In genomic region chr10:43068136-43068395, GRCh38 we compare ENCODE assay signal across 21 cellular contexts. TPM values are rescaled to one million over a fixed set of nuclear protein-coding genes. Genes with fewer than 3 reads are reported as not detected.
"Had no signal": no experiment of that assay in that cellular context is flagged by ENCODE, and none has a peak within 500 bp of the region (broad histone marks: within the 10 kb centered on the region; RNA-seq: fewer than 3 reads in every experiment).

No MANE protein-coding gene starts in this region.

- H3K4me3 ChIP-seq: MG63, SJCRH30 had no signal

- H3K27ac ChIP-seq: SJCRH30 had no signal

- DNase-seq: IMR-90, Karpas-422, KG1, MG63, NCI-H1092 treated with DMSO at 0.1 percent for 48 hours, NCI-H1436, NCI-H187, NCI-H2029, NCI-H2081 treated with DMSO at 0.1 percent for 48 hours, NCI-H2171, NCI-H226, NCI-H446, NCI-H510A, NCI-H524 treated with DMSO at 0.1 percent for 48 hours, NCI-H69, NCI-H774, RPMI8226, SHP77 treated with DMSO at 0.1 percent for 48 hours, SJCRH30 had no signal

- H3K27me3 ChIP-seq: MG63, SJCRH30 had no signal

- H3K9me3 ChIP-seq: MG63, SJCRH30 had no signal

- H3K4me1 ChIP-seq: SJCRH30 had no signal

- H3K36me3 ChIP-seq: MG63, SJCRH30 had no signal

- ATAC-seq: HepG2, SK-N-SH treated with all-trans-retinoic acid at 6 μM for 48 hours had no signal

RNA-seq across cellular contexts. Expression of gene RET, which starts 8.8 kb away (rescaled TPM):
- polyA plus RNA-seq: HepG2 had no signal
